In the genomic region with DNA sequence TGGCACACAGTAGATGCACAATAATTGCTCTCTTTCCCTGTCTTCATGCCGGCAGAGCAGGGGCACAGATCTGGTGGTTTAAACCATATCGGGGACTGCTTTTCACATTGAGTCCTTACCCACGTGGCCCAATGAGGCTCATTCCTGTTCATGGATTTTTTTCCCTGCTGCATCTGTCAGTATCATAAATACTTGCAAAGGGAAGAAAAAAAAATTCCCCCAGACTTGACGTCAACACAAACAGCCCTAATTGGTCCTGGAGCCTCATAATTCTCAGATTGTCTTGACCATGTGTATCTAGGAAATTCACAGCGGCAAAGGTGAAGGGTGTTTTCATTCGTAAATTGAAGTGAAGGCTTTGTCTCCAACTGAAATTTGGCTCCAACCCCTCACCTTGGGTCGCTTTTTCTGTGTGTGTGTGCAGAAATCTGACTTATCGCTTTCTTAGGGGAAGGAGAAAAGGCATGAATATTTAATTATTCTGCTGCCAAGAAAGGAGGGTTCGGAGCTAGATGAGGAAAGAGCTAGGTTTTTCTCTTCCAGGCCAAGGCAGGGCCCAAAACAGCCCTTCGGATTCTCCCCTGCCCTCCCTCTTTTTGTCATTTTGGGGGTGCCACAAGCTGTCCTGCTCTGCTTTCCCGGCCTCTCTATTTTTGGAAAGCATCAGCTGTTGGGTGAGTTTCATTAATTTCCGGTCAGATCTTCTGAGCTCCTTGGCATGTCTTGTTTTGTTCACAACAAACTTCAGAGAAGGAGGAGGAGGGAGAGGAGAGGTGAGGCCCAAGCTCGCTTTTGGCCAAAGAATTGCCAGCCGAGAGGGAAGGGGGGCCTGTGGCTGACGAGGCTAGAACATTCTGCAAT, we compare ENCODE assay signal across 14 cellular contexts. TPM values are rescaled to one million over a fixed set of nuclear protein-coding genes. Genes with fewer than 3 reads are reported as not detected.
DNase-seq lines count a peak whose midpoint lies in the region; TF ChIP-seq lines count a peak whose summit lies in the region.
"Had no signal": no experiment of that assay in that cellular context is flagged by ENCODE, and none has a peak within 500 bp of the region (broad histone marks: within the 10 kb centered on the region; RNA-seq: fewer than 3 reads in every experiment).

No MANE protein-coding gene starts in this region.

- peak overlapping the region in 1 of 2 donors; percentile 4 for H3K9ac ChIP-seq in mucosa of rectum (ENCODE audit: low read depth in 1 of 2, low read length in 2 of 2)

- H3K4me3 ChIP-seq in esophagus (ENCODE audit: low read depth in 1 of 2, low read length in 2 of 2) (no peak overlapping the region), mucosa of rectum (ENCODE audit: low read length in 2 of 2) (no peak overlapping the region), thyroid gland (replicated peaks in 1 of 3) (no peak overlapping the region)
- H3K4me3 ChIP-seq: SJSA1 had no signal

- no peak overlapping the region for H3K27ac Mint-ChIP-seq in activated CD4-positive, alpha-beta T cell treated with anti-CD3 and anti-CD28 coated beads, Interleukin-2, amount 10 ng/mL, durations not matched to agents 7 days and 5 days
- H3K27ac Mint-ChIP-seq: progenitor cell of endocrine pancreas had no signal

- H3K27me3 Mint-ChIP-seq in activated CD4-positive, alpha-beta T cell treated with anti-CD3 and anti-CD28 coated beads, Interleukin-2, amount 10 ng/mL, durations not matched to agents 7 days and 5 days: no peaks in the 10 kb centered on the region

- no peak for TF ChIP-seq CTCF in thyroid gland (IDR thresholded peaks at IDR 0.05)
- no peak for TF ChIP-seq CTCF in GM20000 (IDR thresholded peaks at IDR 0.05; ENCODE audit: extremely low read depth, missing control alignments)

- H3K27me3 ChIP-seq in esophagus (ENCODE audit: control insufficient read depth in 1 of 2, insufficient read depth in 2 of 2, low read length in 2 of 2) (no peaks in the 10 kb centered on the region), mucosa of rectum (ENCODE audit: control insufficient read depth in 2 of 2, insufficient read depth in 2 of 2, low read length in 2 of 2) (no peaks in the 10 kb centered on the region), thyroid gland (no peaks in the 10 kb centered on the region)
- H3K27me3 ChIP-seq: SJSA1 had no signal

- DNase-seq in NCI-H2171 (lab: John Stamatoyannopoulos, UW) (peak; percentile 88), thyroid gland (no peak), hippocampal formation (lab: John Stamatoyannopoulos, UW) (no peak), GM19238 (ENCODE audit: insufficient read length, low spot score) (no peak), GM20000 (ENCODE audit: low spot score) (no peak)
- DNase-seq in activated CD4-positive, alpha-beta T cell treated with anti-CD3 and anti-CD28 coated beads, Interleukin-2, amount 10 ng/mL, durations not matched to agents 7 days and 5 days: no peak
- DNase-seq: activated CD4-positive, alpha-beta T cell treated with anti-CD3 and anti-CD28 coated beads, Interleukin-2, amount 50 U/mL, for 4 hours; amniotic stem cell; stimulated activated CD8-positive, alpha-beta memory T cell treated with anti-CD3 and anti-CD28 coated beads, Interleukin-4, amount 100 ng/mL, for 48 hours had no signal

- H3K4me1 Mint-ChIP-seq in activated CD4-positive, alpha-beta T cell treated with anti-CD3 and anti-CD28 coated beads, Interleukin-2, amount 10 ng/mL, durations not matched to agents 7 days and 5 days: no peaks in the 10 kb centered on the region

- POLR2A ChIA-PET in activated CD4-positive, alpha-beta T cell treated with anti-CD3 and anti-CD28 coated beads, Interleukin-2, amount 10 ng/mL, durations not matched to agents 7 days and 5 days (lab: Charles Lee): no interaction called here

- H3K36me3 ChIP-seq in esophagus (ENCODE audit: control insufficient read depth in 2 of 2, insufficient read depth in 2 of 2, low read length in 1 of 2) (no peaks in the 10 kb centered on the region), mucosa of rectum (ENCODE audit: control insufficient read depth in 2 of 2, insufficient read depth in 2 of 2, low read length in 2 of 2) (no peaks in the 10 kb centered on the region), thyroid gland (no peaks in the 10 kb centered on the region)
- H3K36me3 ChIP-seq: SJSA1 had no signal

- no peak overlapping the region for H3K4me3 Mint-ChIP-seq in activated CD4-positive, alpha-beta T cell treated with anti-CD3 and anti-CD28 coated beads, Interleukin-2, amount 10 ng/mL, durations not matched to agents 7 days and 5 days

- H3K4me1 ChIP-seq in esophagus (ENCODE audit: control insufficient read depth in 2 of 2, insufficient read depth in 2 of 2, low read length in 1 of 2): peaks cover 2% of the 10 kb centered on the region in 2 donors
- peaks cover 0 to 5% of the 10 kb centered on the region in 2 donors for H3K4me1 ChIP-seq in mucosa of rectum (ENCODE audit: control insufficient read depth in 2 of 2, insufficient read depth in 2 of 2, low read length in 2 of 2)
- H3K4me1 ChIP-seq in thyroid gland: peaks cover 10 to 42% of the 10 kb centered on the region in 2 donors

- intact Hi-C loops in thyroid gland (cut with DNase I): no loop called here

- H3K27ac ChIP-seq in esophagus (ENCODE audit: low read depth in 2 of 2, low read length in 1 of 2) (peak overlapping the region; percentile 66 to 70), mucosa of rectum (ENCODE audit: low read depth in 2 of 2, low read length in 2 of 2) (peak overlapping the region; percentile 58 to 60), thyroid gland (peak overlapping the region in 2 of 3 donors; percentile 51 to 64)
- H3K27ac ChIP-seq: SJSA1 had no signal

- no peak for TF ChIP-seq POLR2A in thyroid gland (IDR thresholded peaks at IDR 0.05)

- 39 to 47% methylated on average over 15 of the region's 15 CpGs for WGBS in esophagus, 2 donors
- WGBS in thyroid gland, 2 donors: 58 to 70% methylated on average over 15 of the region's 15 CpGs

- H3K36me3 Mint-ChIP-seq in activated CD4-positive, alpha-beta T cell treated with anti-CD3 and anti-CD28 coated beads, Interleukin-2, amount 10 ng/mL, durations not matched to agents 7 days and 5 days (ENCODE audit: low read depth): no peaks in the 10 kb centered on the region

- CTCF ChIA-PET in activated CD4-positive, alpha-beta T cell treated with anti-CD3 and anti-CD28 coated beads, Interleukin-2, amount 10 ng/mL, durations not matched to agents 7 days and 5 days (lab: Charles Lee): interaction anchor here (1.1 to 1.4 kb wide), 2 partner anchors 10 to 15 kb away, joined by 3 to 6 read pairs; no protein-coding TSS in a partner anchor

- H3K9me3 Mint-ChIP-seq in activated CD4-positive, alpha-beta T cell treated with anti-CD3 and anti-CD28 coated beads, Interleukin-2, amount 10 ng/mL, durations not matched to agents 7 days and 5 days: no peaks in the 10 kb centered on the region

- no peaks in the 10 kb centered on the region for H3K9me3 ChIP-seq in esophagus (ENCODE audit: control insufficient read depth in 2 of 2, insufficient read depth in 1 of 2, low read depth in 1 of 2, low read length in 1 of 2)
- H3K9me3 ChIP-seq in mucosa of rectum (ENCODE audit: control insufficient read depth in 2 of 2, low read length in 2 of 2): no peaks in the 10 kb centered on the region
- no peaks in the 10 kb centered on the region for H3K9me3 ChIP-seq in thyroid gland
- H3K9me3 ChIP-seq: SJSA1 had no signal

RNA-seq across cellular contexts. Expression of a gene that starts 17.8 kb away (rescaled TPM):
- polyA plus RNA-seq in esophagus: not detected
- total RNA-seq in thyroid gland: not detected
- not detected for total RNA-seq in activated CD4-positive, alpha-beta T cell treated with anti-CD3 and anti-CD28 coated beads, Interleukin-2, amount 10 ng/mL, durations not matched to agents 7 days and 5 days
- total RNA-seq: HT1080 had no signal
